ENCODE assay signal across 16 cellular contexts in genomic region chr12:2266666-2267623, GRCh38.
A peak's percentile ranks its signal among the peaks of the same experiment; 100 is the strongest.
DNase-seq lines count a peak whose midpoint lies in the region; ATAC-seq, FAIRE-seq and TF ChIP-seq lines count a peak whose summit lies in the region.
"Had no signal": no experiment of that assay in that cellular context is flagged by ENCODE, and none has a peak within 500 bp of the region (broad histone marks: within the 10 kb centered on the region; RNA-seq: fewer than 3 reads in every experiment).

No MANE protein-coding gene starts in this region.

- intact Hi-C loops in esophagus squamous epithelium (cut with DNase I): no loop called here

- H3K9me3 ChIP-seq in esophagus squamous epithelium: no peaks in the 10 kb centered on the region

- TF ChIP-seq POLR2A in esophagus squamous epithelium (IDR thresholded peaks at IDR 0.05): no peak

- peaks cover 41% of the 10 kb centered on the region for H3K4me1 Mint-ChIP-seq in nephron
- H3K4me1 Mint-ChIP-seq: activated B cell treated with CpG ODN at 0.5 μM for 24 hours, T-cell had no signal

- TF ChIP-seq CTCF in esophagus squamous epithelium (IDR thresholded peaks at IDR 0.05) (no peak), nephron (IDR thresholded peaks at IDR 0.05; ENCODE audit: unreplicated experiment in 3 of 3) (no peak)

- peak; percentile 79 for FAIRE-seq in RCC 7860 (lab: Jason Lieb, UNC)

- H3K9me3 Mint-ChIP-seq in nephron: no peaks in the 10 kb centered on the region
- H3K9me3 Mint-ChIP-seq: activated B cell treated with CpG ODN at 0.5 μM for 24 hours, T-cell had no signal

- no peaks in the 10 kb centered on the region for H3K36me3 Mint-ChIP-seq in nephron (ENCODE audit: low read depth)
- H3K36me3 Mint-ChIP-seq: T-cell had no signal

- H2AFZ ChIP-seq in ACC112 (ENCODE audit: low read length, unreplicated experiment): no peak overlapping the region
- H2AFZ ChIP-seq: PC-9 had no signal

- H3K4me3 Mint-ChIP-seq in nephron: no peak overlapping the region
- H3K4me3 Mint-ChIP-seq: activated B cell treated with CpG ODN at 0.5 μM for 24 hours, T-cell had no signal

- H3K27me3 ChIP-seq in ACC112 (ENCODE audit: insufficient read depth, low read length): no peaks in the 10 kb centered on the region
- peaks cover 0 to 21% (median 0%) of the 10 kb centered on the region in 4 donors for H3K27me3 ChIP-seq in esophagus squamous epithelium
- H3K27me3 ChIP-seq: brain microvascular endothelial cell had no signal

- H3K4me3 ChIP-seq in ACC112 (ENCODE audit: low read depth, low read length) (no peak overlapping the region), esophagus squamous epithelium (no peak overlapping the region)
- H3K4me3 ChIP-seq: PC-9 had no signal

- ATAC-seq in GM19035 (IDR thresholded peaks at IDR 0.05; ENCODE audit: unreplicated experiment): no peak
- ATAC-seq in HG03378 (IDR thresholded peaks at IDR 0.05; ENCODE audit: unreplicated experiment): no peak
- ATAC-seq: T-cell had no signal

- DNase-seq in RCC 7860 (ENCODE audit: low spot score): peak; percentile 63
- no peak for DNase-seq in esophagus squamous epithelium (lab: John Stamatoyannopoulos, UW)
- no peak for DNase-seq in stimulated activated CD4-positive, alpha-beta T cell treated with anti-CD3 and anti-CD28 coated beads, Interleukin-15, amount 100 ng/mL, for 24 hours
- DNase-seq in NCI-H1417 (lab: John Stamatoyannopoulos, UW): no peak
- DNase-seq: activated B cell treated with CpG ODN at 0.5 μM for 24 hours; brain microvascular endothelial cell; effector CD8-positive, alpha-beta T cell; foreskin keratinocyte; midbrain; NCI-H524 treated with DMSO at 0.1 percent for 48 hours; PC-9; T-cell had no signal

- no peaks in the 10 kb centered on the region for H3K79me2 ChIP-seq in ACC112 (ENCODE audit: control insufficient read depth, insufficient read depth, low read length, unreplicated experiment)

- H3K27ac ChIP-seq in ACC112 (ENCODE audit: low read depth, low read length): peak overlapping the region; percentile 94
- peak overlapping the region in 3 of 4 donors; percentile 62 to 81 (median 80) for H3K27ac ChIP-seq in esophagus squamous epithelium
- H3K27ac ChIP-seq: brain microvascular endothelial cell, foreskin keratinocyte, PC-9 had no signal

- H3K4me1 ChIP-seq in ACC112 (ENCODE audit: control insufficient read depth, insufficient read depth, low read length, unreplicated experiment): peaks cover 70% of the 10 kb centered on the region
- H3K4me1 ChIP-seq in esophagus squamous epithelium: peaks cover 3 to 58% (median 19%) of the 10 kb centered on the region in 3 donors
- H3K4me1 ChIP-seq: foreskin keratinocyte had no signal

- no peaks in the 10 kb centered on the region for H3K36me3 ChIP-seq in ACC112 (ENCODE audit: insufficient read depth, low read length)
- H3K36me3 ChIP-seq in esophagus squamous epithelium: no peaks in the 10 kb centered on the region
- H3K36me3 ChIP-seq: brain microvascular endothelial cell had no signal

- peak overlapping the region; percentile 52 to 61 (median 60) for H3K27ac Mint-ChIP-seq in nephron
- H3K27ac Mint-ChIP-seq: activated B cell treated with CpG ODN at 0.5 μM for 24 hours, T-cell had no signal

- peaks cover 5% of the 10 kb centered on the region for H3K27me3 Mint-ChIP-seq in nephron (ENCODE audit: low read depth)
- H3K27me3 Mint-ChIP-seq: activated B cell treated with CpG ODN at 0.5 μM for 24 hours had no signal

- 58 to 63% methylated on average over 8 to 9 of the region's 13 CpGs for WGBS in esophagus squamous epithelium, 2 donors
